21 cellular contexts compared by ENCODE assay signal in the genomic region with DNA sequence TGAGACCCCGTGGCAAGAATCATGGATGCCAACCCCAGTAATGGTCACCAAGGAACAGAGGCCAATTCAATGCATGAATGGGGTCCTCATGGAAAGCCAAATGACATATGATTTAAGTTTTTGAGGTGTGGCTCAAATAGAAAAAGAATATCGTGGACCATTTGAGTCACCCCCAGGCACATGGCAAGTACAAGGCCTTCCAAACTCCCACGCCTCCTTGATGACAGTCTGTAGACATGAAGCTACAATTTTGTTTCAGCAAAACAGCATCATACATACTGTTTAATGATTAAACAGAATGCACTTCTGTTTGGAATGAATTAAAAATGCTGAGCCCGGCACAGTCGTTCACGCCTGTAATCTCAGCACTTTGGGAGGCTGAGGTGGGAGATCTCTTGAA. TPM values are rescaled to one million over a fixed set of nuclear protein-coding genes. Genes with fewer than 3 reads are reported as not detected.
DNase-seq lines count a peak whose midpoint lies in the region; ATAC-seq, FAIRE-seq and TF ChIP-seq lines count a peak whose summit lies in the region.
"Had no signal": no experiment of that assay in that cellular context is flagged by ENCODE, and none has a peak within 500 bp of the region (broad histone marks: within the 10 kb centered on the region; RNA-seq: fewer than 3 reads in every experiment).

No MANE protein-coding gene starts in this region.

- peaks cover 8% of the 10 kb centered on the region for H3K4me1 ChIP-seq in CD8-positive, alpha-beta T cell (ENCODE audit: insufficient read depth, low read length)
- H3K4me1 ChIP-seq in HUES64 (ENCODE audit: insufficient read depth, low read length), result peaks cover 21% of the 10 kb centered on the region
- H3K4me1 ChIP-seq: foreskin keratinocyte had no signal

- TF ChIP-seq CTCF in CD8-positive, alpha-beta T cell (IDR thresholded peaks at IDR 0.05), result no peak
- TF ChIP-seq CTCF in omental fat pad (IDR thresholded peaks at IDR 0.05), result no peak

- peak overlapping the region; percentile 13 for H3K27ac Mint-ChIP-seq in CD8-positive, alpha-beta T cell
- H3K27ac Mint-ChIP-seq in central memory CD8-positive, alpha-beta T cell (ENCODE audit: low read depth), result peak overlapping the region; percentile 12
- H3K27ac Mint-ChIP-seq in activated CD8-positive, alpha-beta memory T cell treated with anti-CD3 and anti-CD28 coated beads, Interleukin-2, amount 10 ng/mL, durations not matched to agents 7 days and 5 days, result no peak overlapping the region

- CTCF ChIA-PET in CD8-positive, alpha-beta T cell (lab: Charles Lee), result no interaction called here
- CTCF ChIA-PET in activated CD8-positive, alpha-beta memory T cell treated with anti-CD3 and anti-CD28 coated beads, Interleukin-2, amount 10 ng/mL, durations not matched to agents 7 days and 5 days (lab: Charles Lee), result interaction anchor here (1.2 kb wide), 1 partner anchor 15 kb away, joined by 4 read pairs; no protein-coding TSS in a partner anchor

- peaks cover 46% of the 10 kb centered on the region for H3K36me3 Mint-ChIP-seq in CD8-positive, alpha-beta T cell
- H3K36me3 Mint-ChIP-seq in central memory CD8-positive, alpha-beta T cell (ENCODE audit: insufficient read depth), result peaks cover 27% of the 10 kb centered on the region
- peaks cover 31% of the 10 kb centered on the region for H3K36me3 Mint-ChIP-seq in activated CD8-positive, alpha-beta memory T cell treated with anti-CD3 and anti-CD28 coated beads, Interleukin-2, amount 10 ng/mL, durations not matched to agents 7 days and 5 days

- no peaks in the 10 kb centered on the region for H3K9me3 Mint-ChIP-seq in CD8-positive, alpha-beta T cell
- no peaks in the 10 kb centered on the region for H3K9me3 Mint-ChIP-seq in central memory CD8-positive, alpha-beta T cell
- no peaks in the 10 kb centered on the region for H3K9me3 Mint-ChIP-seq in activated CD8-positive, alpha-beta memory T cell treated with anti-CD3 and anti-CD28 coated beads, Interleukin-2, amount 10 ng/mL, durations not matched to agents 7 days and 5 days (ENCODE audit: low read depth)

- H3K4me1 Mint-ChIP-seq in CD8-positive, alpha-beta T cell (ENCODE audit: low read depth), result peaks cover 41% of the 10 kb centered on the region
- H3K4me1 Mint-ChIP-seq in central memory CD8-positive, alpha-beta T cell, result peaks cover 32% of the 10 kb centered on the region
- H3K4me1 Mint-ChIP-seq in activated CD8-positive, alpha-beta memory T cell treated with anti-CD3 and anti-CD28 coated beads, Interleukin-2, amount 10 ng/mL, durations not matched to agents 7 days and 5 days, result peaks cover 26% of the 10 kb centered on the region

- POLR2A ChIA-PET in CD8-positive, alpha-beta T cell (lab: Charles Lee), result no interaction called here

- no peak overlapping the region for H3K4me3 Mint-ChIP-seq in CD8-positive, alpha-beta T cell
- no peak overlapping the region for H3K4me3 Mint-ChIP-seq in central memory CD8-positive, alpha-beta T cell
- H3K4me3 Mint-ChIP-seq in activated CD8-positive, alpha-beta memory T cell treated with anti-CD3 and anti-CD28 coated beads, Interleukin-2, amount 10 ng/mL, durations not matched to agents 7 days and 5 days, result no peak overlapping the region

- no peak overlapping the region for H3K4me3 ChIP-seq in CD8-positive, alpha-beta T cell (ENCODE audit: low read depth, low read length)
- no peak overlapping the region for H3K4me3 ChIP-seq in HUES64 (ENCODE audit: low read length)
- H3K4me3 ChIP-seq: dorsolateral prefrontal cortex had no signal

- no peak overlapping the region for H3K27ac ChIP-seq in CD8-positive, alpha-beta T cell (ENCODE audit: low read depth, low read length)
- peak overlapping the region; percentile 49; the same call in 1 of the 2 replicates for H3K27ac ChIP-seq in HUES64 (ENCODE audit: low read depth, low read length)
- H3K27ac ChIP-seq: dorsolateral prefrontal cortex, foreskin keratinocyte, VCaP had no signal

- H3K27me3 Mint-ChIP-seq in CD8-positive, alpha-beta T cell (ENCODE audit: low read depth), result no peaks in the 10 kb centered on the region
- H3K27me3 Mint-ChIP-seq in central memory CD8-positive, alpha-beta T cell, result no peaks in the 10 kb centered on the region
- H3K27me3 Mint-ChIP-seq in activated CD8-positive, alpha-beta memory T cell treated with anti-CD3 and anti-CD28 coated beads, Interleukin-2, amount 10 ng/mL, durations not matched to agents 7 days and 5 days, result no peaks in the 10 kb centered on the region

- FAIRE-seq in H54 (lab: Jason Lieb, UNC), result no peak
- FAIRE-seq: GM12892, GM19239 had no signal

- WGBS in HUES64, result 87% methylated on average over 6 of the region's 6 CpGs

- no peaks in the 10 kb centered on the region for H3K9me3 ChIP-seq in CD8-positive, alpha-beta T cell (ENCODE audit: low read length)
- H3K9me3 ChIP-seq in HUES64 (ENCODE audit: insufficient read depth, low read depth, low read length), result no peaks in the 10 kb centered on the region
- H3K9me3 ChIP-seq: BE2C had no signal

- no peak overlapping the region for H3K9ac ChIP-seq in HUES64 (ENCODE audit: low read depth, low read length)

- no peak for DNase-seq in CD8-positive, alpha-beta T cell
- no peak for DNase-seq in central memory CD8-positive, alpha-beta T cell (ENCODE audit: low spot score in 2 of 2)
- DNase-seq in omental fat pad (ENCODE audit: low spot score) (no peak), H54 (ENCODE audit: insufficient read length, low spot score) (no peak), T-helper 9 cell (no peak)
- DNase-seq in activated CD8-positive, alpha-beta memory T cell treated with anti-CD3 and anti-CD28 coated beads, Interleukin-2, amount 10 ng/mL, durations not matched to agents 7 days and 5 days, result no peak
- DNase-seq: BE2C; caudate nucleus; COR-L47; DND-41; dorsolateral prefrontal cortex; foreskin keratinocyte; hippocampal formation; NCI-H187 treated with DMSO at 0.1 percent for 48 hours; SIG-M5; stimulated activated CD4-positive, alpha-beta T cell treated with anti-CD3 and anti-CD28 coated beads, Interleukin-12 subunit alpha, Interleukin-12 subunit beta, amount 100 ng/mL, for 4 hours; trophoblast cell had no signal

- H3K36me3 ChIP-seq in CD8-positive, alpha-beta T cell (ENCODE audit: insufficient read depth, low read length), result peaks cover 10% of the 10 kb centered on the region
- H3K36me3 ChIP-seq in HUES64 (ENCODE audit: insufficient read depth, low read length), result peaks cover 40% of the 10 kb centered on the region

- no peak for ATAC-seq in CD8-positive, alpha-beta T cell
- no peak for ATAC-seq in central memory CD8-positive, alpha-beta T cell (replicated peaks; ENCODE audit: extremely low read depth, poor library complexity, severe bottlenecking)
- peak; percentile 41 for ATAC-seq in omental fat pad (ENCODE audit: low FRiP score)
- no peak for ATAC-seq in activated CD8-positive, alpha-beta memory T cell treated with anti-CD3 and anti-CD28 coated beads, Interleukin-2, amount 10 ng/mL, durations not matched to agents 7 days and 5 days
- ATAC-seq: foreskin keratinocyte had no signal

- intact Hi-C loops in CD8-positive, alpha-beta T cell (cut with DNase I, micrococcal nuclease), result no loop called here

- H3K27me3 ChIP-seq in CD8-positive, alpha-beta T cell (ENCODE audit: insufficient read depth, low read length), result no peaks in the 10 kb centered on the region
- no peaks in the 10 kb centered on the region for H3K27me3 ChIP-seq in HUES64 (ENCODE audit: insufficient read depth, low read length)
- H3K27me3 ChIP-seq: BE2C, dorsolateral prefrontal cortex, foreskin keratinocyte had no signal

- TF ChIP-seq POLR2A in H54 (IDR thresholded peaks at IDR 0.05; ENCODE audit: low read depth, low read length), result no peak

RNA-seq across cellular contexts. Expression of a gene that starts 7.4 kb away (rescaled TPM):
- total RNA-seq in CD8-positive, alpha-beta T cell, result 10 to 100 TPM; 10.5 to 11.0 TPM
- polyA plus RNA-seq in HUES64 (2013, experiment 1 of 2), result 39.6 TPM
- polyA plus RNA-seq in HUES64 (2013, experiment 2 of 2), result 40.8 TPM
- total RNA-seq in omental fat pad, result 10 to 100 TPM; 18.4 to 30.1 (median 22.6) TPM
- 10 to 100 TPM; 37.4 to 41.4 TPM for total RNA-seq in activated CD8-positive, alpha-beta memory T cell treated with anti-CD3 and anti-CD28 coated beads, Interleukin-2, amount 10 ng/mL, durations not matched to agents 7 days and 5 days

RNA-seq across cellular contexts. Expression of a gene that starts 60.0 kb away (rescaled TPM):
- 10 to 100 TPM; 36.3 to 40.4 TPM for total RNA-seq in CD8-positive, alpha-beta T cell
- 34.8 TPM for polyA plus RNA-seq in HUES64 (2013, experiment 1 of 2)
- 37.0 TPM for polyA plus RNA-seq in HUES64 (2013, experiment 2 of 2)
- 100 to 1,000 TPM in 1 of 4 donors, 10 to 100 TPM in 3; 58.3 to 119 (median 84.7) TPM for total RNA-seq in omental fat pad
- total RNA-seq in activated CD8-positive, alpha-beta memory T cell treated with anti-CD3 and anti-CD28 coated beads, Interleukin-2, amount 10 ng/mL, durations not matched to agents 7 days and 5 days, result 10 to 100 TPM; 35.7 to 38.7 TPM
